Comparison of ENCODE assay signal across 8 cellular contexts in the genomic region with DNA sequence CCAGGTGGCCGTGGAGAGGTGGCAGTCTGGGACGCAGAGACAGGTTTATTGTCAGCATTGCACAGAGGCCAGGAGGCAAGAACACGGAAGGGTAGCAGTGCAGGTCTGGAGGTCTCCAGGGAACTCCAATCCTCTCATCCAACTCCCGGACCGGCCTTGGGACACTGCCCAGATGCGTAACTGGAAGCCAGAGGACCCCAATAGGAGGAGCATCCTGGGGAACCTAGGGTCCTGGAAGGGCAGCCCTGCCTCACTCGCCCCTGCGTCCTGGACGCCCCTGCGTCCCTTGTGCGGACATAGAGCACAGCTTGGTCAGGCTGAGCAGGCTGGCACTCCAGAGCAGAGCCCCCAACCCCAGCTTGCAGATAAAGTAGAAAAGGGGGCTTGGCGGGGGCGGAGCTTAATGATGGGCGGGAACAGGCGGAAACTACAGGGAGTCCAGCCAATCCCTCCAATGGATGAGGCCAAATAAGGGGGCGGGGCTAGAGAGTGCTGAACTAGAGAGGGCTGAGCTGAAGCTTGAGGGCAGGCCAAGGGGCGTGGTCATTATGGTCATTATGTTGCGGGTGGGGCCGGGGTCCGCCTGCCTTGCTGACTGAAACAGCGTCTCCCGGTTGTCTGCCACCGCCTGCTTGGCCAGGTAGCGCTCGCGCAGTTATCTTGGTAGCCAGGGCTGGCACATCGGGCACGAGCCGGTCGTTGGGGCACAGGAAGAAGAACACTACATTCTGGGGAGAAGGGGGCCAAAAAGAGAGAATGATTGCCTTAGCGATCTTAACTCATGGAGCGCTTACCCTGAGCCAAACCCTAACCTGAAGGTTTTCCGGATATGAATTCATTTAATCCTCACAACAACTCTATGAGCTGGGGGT. TPM values are rescaled to one million over a fixed set of nuclear protein-coding genes. Genes with fewer than 3 reads are reported as not detected.
DNase-seq lines count a peak whose midpoint lies in the region; ATAC-seq and TF ChIP-seq lines count a peak whose summit lies in the region.

No MANE protein-coding gene starts in this region.

- H3K27ac Mint-ChIP-seq in nephron, result peak overlapping the region; percentile 38 to 76 (median 48)

- H3K27me3 ChIP-seq in PC-9 (ENCODE audit: insufficient read depth, low read depth), result no peaks in the 10 kb centered on the region
- H3K27me3 ChIP-seq in thoracic aorta (replicated peaks; ENCODE audit: insufficient read depth), result no peaks in the 10 kb centered on the region

- H3K9me3 Mint-ChIP-seq in nephron, result no peaks in the 10 kb centered on the region

- peaks cover 10% of the 10 kb centered on the region; the same call in 1 of the 2 replicates for H3F3A ChIP-seq in PC-9 (ENCODE audit: insufficient read depth, low read depth)

- H3K4me1 ChIP-seq in PC-9 (replicated peaks; ENCODE audit: insufficient read depth), result peaks cover 20% of the 10 kb centered on the region
- peaks cover 0 to 13% of the 10 kb centered on the region in 2 donors for H3K4me1 ChIP-seq in thoracic aorta (ENCODE audit: control insufficient read depth in 1 of 2, low read depth in 2 of 2)

- DNase-seq in CD1c-positive myeloid dendritic cell (ENCODE audit: extremely low spot score), result peak; percentile 50
- peak; percentile 57 to 84 for DNase-seq in PC-9
- DNase-seq in activated naive CD4-positive, alpha-beta T cell treated with Interleukin-2 at 50 U/mL for 16 hours, result peak; percentile 64
- DNase-seq in foreskin fibroblast, result peak; percentile 71 to 86
- DNase-seq in thoracic aorta (ENCODE audit: low spot score), result peak; percentile 67

- H3K27me3 Mint-ChIP-seq in nephron (ENCODE audit: low read depth), result peaks cover 24% of the 10 kb centered on the region

- CTCF ChIA-PET in PC-9 (lab: Charles Lee), result interaction anchor here (0.6 kb wide), 1 partner anchor 27 kb away, joined by 3 read pairs; no protein-coding TSS in a partner anchor

- no peaks in the 10 kb centered on the region for H3K9me2 ChIP-seq in PC-9 (ENCODE audit: insufficient read depth)

- POLR2A ChIA-PET in PC-9 (lab: Charles Lee; ENCODE audit: unreplicated experiment), result interaction anchor here (0.5 to 1.7 kb wide), 3 partner anchors 9 to 421 kb away, joined by 3 to 22 read pairs (median 4); no protein-coding TSS in a partner anchor

- no peaks in the 10 kb centered on the region for H3K79me2 ChIP-seq in PC-9 (ENCODE audit: low read depth)

- intact Hi-C loops in PC-9 (cut with micrococcal nuclease; ENCODE audit: unreplicated experiment), result loop anchor here (2.0 kb wide), 2 partner anchors 21 to 73 kb away; partner anchors contain the start of gene CPLANE2

- H3K36me3 Mint-ChIP-seq in nephron (ENCODE audit: low read depth), result no peaks in the 10 kb centered on the region

- peak overlapping the region; percentile 88 to 93 (median 89) for H3K4me3 Mint-ChIP-seq in nephron

- peak overlapping the region; percentile 51; the same call in 1 of the 2 replicates for H3K4me3 ChIP-seq in PC-9
- peak overlapping the region; percentile 47 to 65 for H3K4me3 ChIP-seq in foreskin fibroblast (ENCODE audit: low read depth in 1 of 2, low read length in 2 of 2)
- H3K4me3 ChIP-seq in thoracic aorta, result peak overlapping the region; percentile 76

- H3K36me3 ChIP-seq in PC-9 (ENCODE audit: low read depth) (no peaks in the 10 kb centered on the region), thoracic aorta (no peaks in the 10 kb centered on the region)

- H3K9me3 ChIP-seq in PC-9 (ENCODE audit: insufficient read depth, low read depth) (no peaks in the 10 kb centered on the region), thoracic aorta (no peaks in the 10 kb centered on the region)

- peak overlapping the region; percentile 80; the same call in 1 of the 2 replicates for H2AFZ ChIP-seq in PC-9

- TF ChIP-seq CTCF in PC-9 (conservative IDR thresholded peaks at IDR 0.05), result no peak
- no peak for TF ChIP-seq CTCF in foreskin fibroblast (IDR thresholded peaks at IDR 0.05; ENCODE audit: low read depth, low read length)
- no peak for TF ChIP-seq CTCF in nephron (IDR thresholded peaks at IDR 0.05; ENCODE audit: unreplicated experiment in 3 of 3)
- TF ChIP-seq CTCF in thoracic aorta (IDR thresholded peaks at IDR 0.05), result no peak

- ATAC-seq in HG03280 (IDR thresholded peaks at IDR 0.05; ENCODE audit: unreplicated experiment), result peak; percentile 51
- peak; percentile 28 for ATAC-seq in thoracic aorta (ENCODE audit: insufficient number of reproducible peaks, low FRiP score, low read depth)
- no peak for ATAC-seq in GM21515 (IDR thresholded peaks at IDR 0.05; ENCODE audit: unreplicated experiment)

- peak overlapping the region; percentile 82 for H3K4me2 ChIP-seq in PC-9

- no TSS peak for BruUV-seq in PC-9 (replicated peaks; lab: Mats Ljungman, UMichigan)

- H4K20me1 ChIP-seq in PC-9 (ENCODE audit: insufficient read depth), result no peaks in the 10 kb centered on the region

- H3K27ac ChIP-seq in PC-9 (no peak overlapping the region), thoracic aorta (peak overlapping the region in 1 of 2 donors; percentile 23)

- peaks cover 15% of the 10 kb centered on the region for H3K4me1 Mint-ChIP-seq in nephron

RNA-seq across cellular contexts. Expression of gene ARHGEF19, which starts 3.7 kb away (rescaled TPM):
- total RNA-seq in PC-9 (2021) (38.5 and 44.3 TPM in 2 replicates), thoracic aorta (1 to 10 TPM; 8.1 to 8.5 TPM)

RNA-seq across cellular contexts. Expression of gene CPLANE2, which starts 20.9 kb away (rescaled TPM):
- total RNA-seq in PC-9 (2021), result 4.5 and 6.1 TPM in 2 replicates
- 10 to 100 TPM in 1 of 2 donors, 1 to 10 TPM in 1; 9.3 to 14.6 TPM for total RNA-seq in thoracic aorta
